9 cellular contexts compared by ENCODE assay signal in the genomic region with DNA sequence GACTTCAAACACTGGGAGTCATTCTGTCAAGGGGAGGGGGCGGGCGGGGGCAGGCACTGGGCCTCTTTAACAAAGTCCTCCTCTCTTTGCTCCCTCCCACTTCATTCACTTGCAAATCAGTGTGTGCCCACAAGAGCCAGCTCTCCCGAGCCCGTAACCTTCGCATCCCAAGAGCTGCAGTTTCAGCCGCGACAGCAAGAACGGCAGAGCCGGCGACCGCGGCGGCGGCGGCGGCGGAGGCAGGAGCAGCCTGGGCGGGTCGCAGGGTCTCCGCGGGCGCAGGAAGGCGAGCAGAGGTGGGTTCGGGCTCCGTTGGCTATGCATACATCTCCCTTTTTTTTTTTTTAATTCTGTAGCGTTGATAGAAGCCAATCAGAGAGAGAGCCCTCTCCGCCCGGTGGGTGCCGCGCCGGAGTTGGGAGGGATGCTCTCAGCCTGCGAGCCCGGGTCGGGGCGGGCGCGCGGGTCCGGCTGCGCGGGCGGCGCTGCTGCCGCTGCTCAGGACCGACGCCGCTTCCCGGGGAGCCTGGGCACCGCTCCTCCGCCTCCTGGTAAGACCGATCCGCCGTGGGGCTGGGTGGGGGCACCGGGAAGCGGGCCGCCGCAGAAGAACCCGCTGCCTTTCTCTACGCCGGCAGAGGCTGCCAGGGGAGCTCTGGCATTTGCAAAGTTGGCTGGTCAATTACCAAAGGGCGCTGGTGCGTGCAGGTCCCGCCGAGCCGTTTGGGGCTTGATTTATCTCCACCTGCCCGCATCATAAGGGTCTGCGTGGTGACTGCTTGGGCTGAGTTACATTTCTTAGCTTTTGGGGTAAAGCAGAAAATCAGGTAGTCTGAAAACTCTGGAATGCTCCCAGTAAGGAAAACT. TPM values are rescaled to one million over a fixed set of nuclear protein-coding genes. Genes with fewer than 3 reads are reported as not detected.
DNase-seq lines count a peak whose midpoint lies in the region; ATAC-seq, FAIRE-seq and TF ChIP-seq lines count a peak whose summit lies in the region.
"Had no signal": no experiment of that assay in that cellular context is flagged by ENCODE, and none has a peak within 500 bp of the region (broad histone marks: within the 10 kb centered on the region; RNA-seq: fewer than 3 reads in every experiment).

A gene (plus strand): TSS at position 96 of the 867 bp plus-strand sequence. CDS start 73,788 bp downstream, outside the sequence.

- H3K23ac ChIP-seq in H1 (ENCODE audit: insufficient read length) (no peak within 1 kb of the TSS), mesendoderm (ENCODE audit: low read length) (no peak within 1 kb of the TSS)

- TF ChIP-seq EP300 in H1 (IDR thresholded peaks at IDR 0.05; ENCODE audit: borderline replicate concordance in 1 of 2, low read depth in 2 of 2, low read length in 2 of 2) = no peak

- peak within 1 kb of the TSS in 1 of 4 experiments; percentile 60; a peak in 2 of 7 replicates for H3K9ac ChIP-seq in H1 (replicated peaks in 1 of 4; ENCODE audit: extremely low read depth in 1 of 4, low read depth in 3 of 4, low read length in 3 of 4)
- peak within 1 kb of the TSS; percentile 44 for H3K9ac ChIP-seq in mesendoderm (ENCODE audit: low read length)

- 0 out of 2 replicates have a peak within 1 kb of the TSS, but pooled peaks have one; percentile 25 for H2BK15ac ChIP-seq in H1 (ENCODE audit: low read length)
- H2BK15ac ChIP-seq in mesendoderm (replicated peaks; ENCODE audit: low read depth) = no peak within 1 kb of the TSS

- TF ChIP-seq CTCF in H1 (IDR thresholded peaks at IDR 0.05; ENCODE audit: control extremely low read depth in 1 of 3, insufficient read depth in 1 of 3, low read depth in 1 of 3, low read length in 3 of 3) = no peak

- H2AK5ac ChIP-seq in H1 (ENCODE audit: low read depth, low read length) (no peak within 1 kb of the TSS), mesendoderm (ENCODE audit: low read length) (no peak within 1 kb of the TSS)

- H2BK120ac ChIP-seq in H1 (replicated peaks; ENCODE audit: low read depth, low read length) = no peak within 1 kb of the TSS
- H2BK120ac ChIP-seq in mesendoderm (ENCODE audit: low read depth, low read length) = no peak within 1 kb of the TSS

- H3K36me3 ChIP-seq in H1 (ENCODE audit: control insufficient read depth in 2 of 4, insufficient read depth in 4 of 4, low read length in 3 of 4) (no peaks in the 10 kb centered on the region), mesendoderm (ENCODE audit: control insufficient read depth, insufficient read depth, low read length) (no peaks in the 10 kb centered on the region), urinary bladder (ENCODE audit: insufficient read depth) (no peaks in the 10 kb centered on the region)

- H4K20me1 ChIP-seq in H1 (replicated peaks in 1 of 2; ENCODE audit: control insufficient read depth in 1 of 2, insufficient read depth in 2 of 2, low read length in 2 of 2) = peaks cover 0 to 2% of the 10 kb centered on the region in 2 experiments

- H4K5ac ChIP-seq in H1 (ENCODE audit: insufficient read length, low read depth, low read length) (no peak within 1 kb of the TSS), mesendoderm (ENCODE audit: low read length) (no peak within 1 kb of the TSS)

- H2AFZ ChIP-seq in H1 (ENCODE audit: low read length) = peak within 1 kb of the TSS; percentile 89; the same call in 1 of the 2 replicates

- no peak within 1 kb of the TSS; the same call in 1 of the 2 replicates for H4K8ac ChIP-seq in H1 (ENCODE audit: extremely low read depth, insufficient read depth, low read length)
- H4K8ac ChIP-seq in mesendoderm (ENCODE audit: low read depth, low read length) = no peak within 1 kb of the TSS

- CTCF ChIA-PET in H1 (lab: Charles Lee; ENCODE audit: partially characterized antibody) = interaction anchor here (1.1 to 2.7 kb wide), 7 partner anchors 7 to 134 kb away, joined by 3 to 15 read pairs (median 3); no protein-coding TSS in a partner anchor

- H3K27me3 Mint-ChIP-seq in activated T-cell treated with anti-CD3 and anti-CD28 coated beads, Interleukin-2, amount 50 U/mL, for 24 hours = peaks cover 61% of the 10 kb centered on the region

- no peak within 1 kb of the TSS for H4K91ac ChIP-seq in H1 (replicated peaks; ENCODE audit: insufficient read length, low read length)

- H3K27ac ChIP-seq in H1 (ENCODE audit: low read depth, low read length) (no peak within 1 kb of the TSS), mesendoderm (ENCODE audit: low read depth, low read length) (no peak within 1 kb of the TSS), urinary bladder (ENCODE audit: low read depth) (no peak within 1 kb of the TSS)
- H3K27ac ChIP-seq: HL-60 had no signal

- H3K79me1 ChIP-seq in H1 (ENCODE audit: low read depth, low read length) (no peaks in the 10 kb centered on the region), mesendoderm (ENCODE audit: low read length) (no peaks in the 10 kb centered on the region)

- H3K4me3 ChIP-seq in H1 (ENCODE audit: extremely low read depth in 1 of 4, insufficient read depth in 2 of 4, low read depth in 3 of 4, low read length in 4 of 4) (peak within 1 kb of the TSS; percentile 60 to 76 (median 70)), mesendoderm (ENCODE audit: low read length) (peak within 1 kb of the TSS; percentile 9), urinary bladder (ENCODE audit: low read depth, low read length) (peak within 1 kb of the TSS; percentile 51)

- no peak for FAIRE-seq in H1 (lab: Jason Lieb, UNC)

- H2BK20ac ChIP-seq in H1 (ENCODE audit: low read length) = 0 out of 2 replicates have a peak within 1 kb of the TSS, but pooled peaks have one; percentile 55

- no peak within 1 kb of the TSS for H2BK12ac ChIP-seq in H1 (ENCODE audit: low read depth, low read length)

- peaks cover 8% of the 10 kb centered on the region; the same call in 1 of the 2 replicates for H3K23me2 ChIP-seq in H1 (ENCODE audit: low read depth, low read length)

- no peak within 1 kb of the TSS for H3K27ac Mint-ChIP-seq in activated T-cell treated with anti-CD3 and anti-CD28 coated beads, Interleukin-2, amount 50 U/mL, for 24 hours

- H3K4me1 ChIP-seq in H1 (replicated peaks in 1 of 4; ENCODE audit: control insufficient read depth in 3 of 4, insufficient read depth in 4 of 4, low read length in 3 of 4) (peaks cover 4 to 10% (median 5%) of the 10 kb centered on the region in 4 experiments; a peak in 4 of 7 replicates), mesendoderm (ENCODE audit: control insufficient read depth, low read depth, low read length) (peaks cover 3% of the 10 kb centered on the region), urinary bladder (ENCODE audit: insufficient read depth) (no peaks in the 10 kb centered on the region)

- no peak within 1 kb of the TSS for H3K14ac ChIP-seq in H1 (ENCODE audit: insufficient read length)

- no peaks in the 10 kb centered on the region for H3K9me3 ChIP-seq in H1 (ENCODE audit: insufficient read depth in 2 of 2, low read depth in 1 of 2, low read length in 1 of 2)

- H3K4me3 Mint-ChIP-seq in activated T-cell treated with anti-CD3 and anti-CD28 coated beads, Interleukin-2, amount 50 U/mL, for 24 hours = no peak within 1 kb of the TSS

- peaks cover 6% of the 10 kb centered on the region for H3K4me1 Mint-ChIP-seq in activated T-cell treated with anti-CD3 and anti-CD28 coated beads, Interleukin-2, amount 50 U/mL, for 24 hours (ENCODE audit: low read depth)

- peak within 1 kb of the TSS; percentile 94 to 98 for H3K4me2 ChIP-seq in H1 (ENCODE audit: insufficient read depth in 1 of 2, low read depth in 2 of 2, low read length in 2 of 2)
- peak within 1 kb of the TSS; percentile 81 for H3K4me2 ChIP-seq in mesendoderm (ENCODE audit: low read length)

- peak in 1 of 2 experiments; percentile 59; a peak in 1 of 3 replicates for TF ChIP-seq POLR2A in H1 (IDR thresholded peaks at IDR 0.05; ENCODE audit: control extremely low read depth in 1 of 2, low read depth in 2 of 2, low read length in 2 of 2)

- H3K4ac ChIP-seq in H1 (replicated peaks; ENCODE audit: insufficient read length, low read depth, low read length) (no peak within 1 kb of the TSS), mesendoderm (ENCODE audit: low read depth, low read length) (no peak within 1 kb of the TSS)

- 2% methylated on average over 48 of the region's 67 CpGs; no CpG with 5 or more reads in 1 of the 2 experiments for WGBS in H1 (ENCODE audit: extremely low coverage in 1 of 2, insufficient coverage in 1 of 2, insufficient read length in 1 of 2, insufficient replicate concordance in 2 of 2, low coverage in 1 of 2, low lambda C conversion rate in 2 of 2, missing lambda C conversion rate in 1 of 2), 2 experiments
- WGBS in mesendoderm (ENCODE audit: extremely low coverage, insufficient coverage, low lambda C conversion rate) = no CpG with 5 or more reads among the region's 67 CpGs
- WGBS in urinary bladder = 1% methylated on average over 67 of the region's 67 CpGs

- DNase-seq in EH (ENCODE audit: low read depth) = peak; percentile 15
- DNase-seq in NCI-H510A (lab: John Stamatoyannopoulos, UW) = peak; percentile 40
- DNase-seq in H1 (ENCODE audit: low read depth in 1 of 2, low spot score in 2 of 2) = peak; percentile 79 to 81
- peak; percentile 93 for DNase-seq in mesendoderm
- DNase-seq in RKO (ENCODE audit: low spot score) = no peak
- DNase-seq in activated T-cell treated with anti-CD3 and anti-CD28 coated beads, Interleukin-2, amount 50 U/mL, for 24 hours = no peak

- H2BK5ac ChIP-seq in H1 (ENCODE audit: low read depth, low read length) (no peak within 1 kb of the TSS; the same call in 1 of the 2 replicates), mesendoderm (ENCODE audit: low read length) (no peak within 1 kb of the TSS)

- no peak for ATAC-seq in GM19328 (IDR thresholded peaks at IDR 0.05; ENCODE audit: unreplicated experiment)

- H3K79me2 ChIP-seq in H1 (ENCODE audit: control insufficient read depth in 1 of 2, insufficient read depth in 2 of 2, low read length in 2 of 2) (no peaks in the 10 kb centered on the region), mesendoderm (ENCODE audit: control insufficient read depth, insufficient read depth, low read length) (no peaks in the 10 kb centered on the region)

- H3K27me3 ChIP-seq in H1 (replicated peaks in 1 of 4; ENCODE audit: control insufficient read depth in 3 of 4, extremely low read depth in 1 of 4, insufficient read depth in 3 of 4, low read length in 3 of 4) = peaks cover 20 to 32% (median 28%) of the 10 kb centered on the region in 4 experiments
- H3K27me3 ChIP-seq in mesendoderm (ENCODE audit: insufficient read depth, low read length, poor library complexity) = peaks cover 13% of the 10 kb centered on the region

- no peaks in the 10 kb centered on the region for H3K9me3 Mint-ChIP-seq in activated T-cell treated with anti-CD3 and anti-CD28 coated beads, Interleukin-2, amount 50 U/mL, for 24 hours

- no peaks in the 10 kb centered on the region for H3K36me3 Mint-ChIP-seq in activated T-cell treated with anti-CD3 and anti-CD28 coated beads, Interleukin-2, amount 50 U/mL, for 24 hours (ENCODE audit: low read depth)

- no peak for TF ChIP-seq RAD21 in H1 (IDR thresholded peaks at IDR 0.05 in 1 of 2, conservative IDR thresholded peaks at IDR 0.05 in 1 of 2; ENCODE audit: low read depth in 2 of 2, low read length in 2 of 2)

- H3K18ac ChIP-seq in H1 (ENCODE audit: extremely low read depth, low read length) = peak within 1 kb of the TSS; percentile 34; the same call in 1 of the 2 replicates
- peak within 1 kb of the TSS; percentile 11 for H3K18ac ChIP-seq in mesendoderm (ENCODE audit: low read length)

- POLR2A ChIA-PET in H1 (lab: Charles Lee; ENCODE audit: partially characterized antibody) = no interaction called here

- H3K56ac ChIP-seq in H1 (replicated peaks; ENCODE audit: insufficient read length, low read depth, low read length) = no peak within 1 kb of the TSS
- H3K56ac ChIP-seq in mesendoderm (ENCODE audit: low read length) = peak within 1 kb of the TSS; percentile 47

RNA-seq across cellular contexts. Expression of the gene that starts here (rescaled TPM):
- total RNA-seq in H1 (2021; fragmentation: NEBNext Ultra II Directional; extraction: Animal tissue kit (Norgen Biotek cat#: 25700)) = 1.4 and 1.9 TPM in 2 replicates
- polyA plus RNA-seq in H1 (2011; rRNA removed) (1.6 and 1.9 TPM in 2 replicates), urinary bladder (3.9 TPM)
- 2.3 TPM for polyA plus RNA-seq in H1 (2011; cell fraction: cytosol; rRNA removed)
- polyA plus RNA-seq in H1 (2011; cell fraction: nucleus; rRNA removed) = 2.4 TPM
- 1.4 to 3.0 TPM (median 2.0 TPM) in 4 replicates for polyA plus RNA-seq in H1 (2012, experiment 1 of 2)
- 0.21 TPM for polyA plus RNA-seq in H1 (2012, experiment 2 of 2)
- 2.2 TPM for polyA plus RNA-seq in H1 (2013, experiment 1 of 2)
- 2.4 TPM for polyA plus RNA-seq in H1 (2013, experiment 2 of 2)
- polyA minus RNA-seq in H1 (2011; rRNA and poly(A)+ RNA removed) = 3.3 and 4.8 TPM in 2 replicates
- polyA minus RNA-seq in H1 (2011; cell fraction: cytosol; rRNA and poly(A)+ RNA removed) = 1.7 TPM
- 4.2 TPM for polyA minus RNA-seq in H1 (2011; cell fraction: nucleus; rRNA and poly(A)+ RNA removed)
- polyA plus RNA-seq in mesendoderm (2013, experiment 1 of 2) = 3.6 TPM
- polyA plus RNA-seq in mesendoderm (2013, experiment 2 of 2) = 3.6 TPM
- 18.9 TPM for total RNA-seq in urinary bladder

Comparison
In these comparisons a context has a peak if more than half of its experiments do, and no peak if none do; other contexts are left out.
1. DNase-seq: peak in EH (single experiment), NCI-H510A (single experiment), H1 (2 of 2) and mesendoderm (single experiment); none in RKO (single experiment) and activated T-cell treated with anti-CD3 and anti-CD28 coated beads, Interleukin-2, amount 50 U/mL, for 24 hours (single experiment).
2. H3K4me3 ChIP-seq: peak in every context shown above with its lines; median percentile 70 in H1; 51 in urinary bladder; 9 in mesendoderm.